9 cellular contexts compared by ENCODE assay signal in the genomic region with DNA sequence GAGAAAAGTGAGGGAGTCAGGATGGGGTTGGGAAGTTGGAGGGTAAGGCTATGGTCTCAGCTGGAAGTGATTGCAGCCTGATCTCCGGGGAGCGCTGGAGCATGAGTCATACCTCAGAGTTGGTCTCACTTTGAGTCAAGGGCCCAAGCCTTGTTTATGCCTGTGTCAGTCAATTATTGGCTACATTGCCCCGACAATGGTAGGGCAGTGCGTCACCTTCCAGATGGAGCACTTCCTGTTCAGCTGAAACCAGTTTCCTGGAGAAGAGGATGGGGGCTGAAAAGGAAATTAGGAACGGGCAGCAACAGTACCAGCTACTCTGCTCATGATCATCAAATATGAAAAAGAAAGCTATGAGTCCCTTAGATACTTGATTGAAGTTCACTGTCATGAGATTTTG.
DNase-seq lines count a peak whose midpoint lies in the region; ATAC-seq, FAIRE-seq and TF ChIP-seq lines count a peak whose summit lies in the region.
"Had no signal": no experiment of that assay in that cellular context is flagged by ENCODE, and none has a peak within 500 bp of the region (broad histone marks: within the 10 kb centered on the region; RNA-seq: fewer than 3 reads in every experiment).

No MANE protein-coding gene starts in this region.

- H3K27me3 ChIP-seq in uterus = no peaks in the 10 kb centered on the region

- FAIRE-seq in GM12891 (lab: Jason Lieb, UNC) (peak; percentile 82), D721Med (lab: Jason Lieb, UNC) (no peak)
- FAIRE-seq: keratinocyte had no signal

- H3K4me3 ChIP-seq in uterus = no peak overlapping the region

- no peak overlapping the region for H3K27ac ChIP-seq in uterus

- intact Hi-C loops in uterus (cut with DNase I; ENCODE audit: low total_unique reads) = no loop called here

- H3K9me3 ChIP-seq in uterus = no peaks in the 10 kb centered on the region

- peaks cover 13% of the 10 kb centered on the region for H3K4me1 Mint-ChIP-seq in activated T-cell treated with anti-CD3 and anti-CD28 coated beads, Interleukin-2, amount 50 U/mL, for 4 hours (ENCODE audit: low read depth)

- no peak overlapping the region for H3K4me3 Mint-ChIP-seq in activated T-cell treated with anti-CD3 and anti-CD28 coated beads, Interleukin-2, amount 50 U/mL, for 4 hours

- H3K36me3 Mint-ChIP-seq in activated T-cell treated with anti-CD3 and anti-CD28 coated beads, Interleukin-2, amount 50 U/mL, for 4 hours (ENCODE audit: insufficient read depth) = peaks cover 2% of the 10 kb centered on the region

- H3K27me3 Mint-ChIP-seq in activated T-cell treated with anti-CD3 and anti-CD28 coated beads, Interleukin-2, amount 50 U/mL, for 4 hours (ENCODE audit: low read depth) = no peaks in the 10 kb centered on the region

- H3K36me3 ChIP-seq in uterus = no peaks in the 10 kb centered on the region

- DNase-seq in GM12891 (ENCODE audit: insufficient read length, low spot score) = peak; percentile 32
- peak; percentile 8 for DNase-seq in activated T-cell treated with anti-CD3 and anti-CD28 coated beads, Interleukin-2, amount 50 U/mL, for 4 hours
- peak; percentile 24 to 48 for DNase-seq in stimulated activated CD4-positive, alpha-beta T cell treated with anti-CD3 and anti-CD28 coated beads, Interleukin-12 subunit alpha, Interleukin-12 subunit beta, amount 100 ng/mL, for 24 hours (ENCODE audit: low read depth in 2 of 2)
- no peak for DNase-seq in uterus
- DNase-seq in iPS-NIHi11 (ENCODE audit: low spot score) = no peak
- no peak for DNase-seq in D721Med (ENCODE audit: insufficient read length, low spot score)
- DNase-seq in HuH-7 (ENCODE audit: low spot score) = no peak

- no peaks in the 10 kb centered on the region for H3K4me1 ChIP-seq in uterus

- TF ChIP-seq POLR2A in GM12891 (IDR thresholded peaks at IDR 0.05; ENCODE audit: low read depth, low read length) (no peak), uterus (IDR thresholded peaks at IDR 0.05) (no peak)

- no peaks in the 10 kb centered on the region for H3K9me3 Mint-ChIP-seq in activated T-cell treated with anti-CD3 and anti-CD28 coated beads, Interleukin-2, amount 50 U/mL, for 4 hours

- ATAC-seq in HG03565 (IDR thresholded peaks at IDR 0.05; ENCODE audit: unreplicated experiment) = peak; percentile 56
- ATAC-seq in activated T-cell treated with anti-CD3 and anti-CD28 coated beads, Interleukin-2, amount 50 U/mL, for 4 hours = peak; percentile 92

- TF ChIP-seq CTCF in uterus (IDR thresholded peaks at IDR 0.05) (no peak), D721Med (IDR thresholded peaks at IDR 0.05; ENCODE audit: insufficient read depth, missing control alignments) (no peak)

TF ChIP-seq in GM12891, 5 proteins besides CTCF, POLR2A, EP300 and RAD21:
- TF ChIP-seq TAF1 (IDR thresholded peaks at IDR 0.05; ENCODE audit: low read depth, low read length) (no peak), PAX5 (IDR thresholded peaks at IDR 0.05; ENCODE audit: insufficient read depth, low read length, severe bottlenecking) (peak; percentile 16), POU2F2 (IDR thresholded peaks at IDR 0.05; ENCODE audit: low read depth, low read length) (no peak), POLR2AphosphoS5 (IDR thresholded peaks at IDR 0.05; ENCODE audit: low read depth, low read length) (no peak), SPI1 (IDR thresholded peaks at IDR 0.05; ENCODE audit: low read depth, low read length) (peak; percentile 67)

Comparison
In these comparisons a context has a peak if more than half of its experiments do, and no peak if none do; other contexts are left out.
1. DNase-seq: peak in GM12891 (single experiment), activated T-cell treated with anti-CD3 and anti-CD28 coated beads, Interleukin-2, amount 50 U/mL, for 4 hours (single experiment) and stimulated activated CD4-positive, alpha-beta T cell treated with anti-CD3 and anti-CD28 coated beads, Interleukin-12 subunit alpha, Interleukin-12 subunit beta, amount 100 ng/mL, for 24 hours (2 of 2); none in uterus (0 of 2), iPS-NIHi11 (single experiment), D721Med (single experiment) and HuH-7 (single experiment).